Comparison of ENCODE assay signal across 8 cellular contexts in the genomic region with DNA sequence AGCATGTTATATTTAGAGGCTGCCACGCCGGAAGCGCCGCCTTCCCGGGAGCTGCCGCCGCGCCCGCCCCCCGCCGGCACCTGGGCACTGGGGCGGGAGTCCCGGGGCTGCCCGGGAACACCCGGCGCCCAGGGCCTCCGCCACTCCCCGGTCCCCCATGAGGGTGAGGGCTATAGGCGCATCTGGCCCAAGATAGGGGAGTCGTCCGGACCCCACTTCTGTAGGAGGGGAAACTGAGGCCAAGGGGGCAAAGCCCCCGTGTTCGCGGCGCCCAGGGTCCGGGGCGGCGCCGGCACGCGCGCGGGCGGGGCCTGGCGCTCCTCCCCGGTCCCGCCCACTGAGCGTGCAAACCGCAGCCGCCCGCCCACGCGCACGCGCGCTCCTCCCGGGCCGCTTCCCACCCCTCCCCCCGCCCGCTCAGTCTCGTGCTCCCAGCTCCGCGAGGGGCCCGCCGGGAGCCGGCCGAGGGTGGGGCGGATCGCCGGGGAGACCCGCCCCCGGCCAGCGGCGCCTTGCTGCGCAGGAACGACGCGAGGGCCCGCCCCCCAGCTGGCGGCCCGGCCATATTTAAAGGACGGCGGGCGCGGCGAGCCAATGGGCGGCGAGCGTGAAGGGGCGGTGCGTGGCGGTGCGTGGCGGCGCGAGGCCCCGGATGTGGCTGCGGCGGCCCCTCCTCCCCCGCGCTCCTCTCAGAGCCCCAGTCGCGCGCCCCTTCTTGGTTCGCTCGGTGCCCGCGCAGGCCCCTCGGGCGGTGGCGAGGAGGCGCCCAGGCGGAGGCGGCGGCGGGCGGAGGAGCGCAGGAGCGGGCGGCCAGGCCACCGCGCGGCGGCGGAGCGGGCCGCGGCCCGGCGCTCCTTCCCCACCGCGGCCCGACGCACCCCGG. TPM values are rescaled to one million over a fixed set of nuclear protein-coding genes. Genes with fewer than 3 reads are reported as not detected.
A peak's percentile ranks its signal among the peaks of the same experiment; 100 is the strongest.
DNase-seq lines count a peak whose midpoint lies in the region; ATAC-seq and TF ChIP-seq lines count a peak whose summit lies in the region.

Gene LSM14B (plus strand): TSS at position 700 of the 883 bp plus-strand sequence. CDS start 192 bp downstream, outside the sequence.

- TF ChIP-seq CTCF in epithelial cell of esophagus (IDR thresholded peaks at IDR 0.05; ENCODE audit: insufficient read depth, low read depth, low read length, missing control alignments) = no peak
- TF ChIP-seq CTCF in mucosa of descending colon (IDR thresholded peaks at IDR 0.05) = no peak

- H3K9me3 ChIP-seq in mucosa of descending colon = no peaks in the 10 kb centered on the region

- peak within 1 kb of the TSS; percentile 62 for H3K4me3 ChIP-seq in epithelial cell of esophagus (ENCODE audit: low read length)
- H3K4me3 ChIP-seq in mucosa of descending colon = peak within 1 kb of the TSS; percentile 70

- intact Hi-C loops in mucosa of descending colon (cut with DNase I, micrococcal nuclease) = loop anchor here in 1 of 2 donors (5.0 to 10.0 kb wide), 2 partner anchors 55 to 97 kb away; partner anchors contain the start of gene TAF4

- no peak for TF ChIP-seq RAD21 in Ishikawa (IDR thresholded peaks at IDR 0.05; ENCODE audit: low read depth)

- no peak; the same call in 1 of the 2 replicates for TF ChIP-seq EP300 in Ishikawa (IDR thresholded peaks at IDR 0.05; ENCODE audit: borderline replicate concordance)

- DNase-seq in DMS114 treated with DMSO at 0.1 percent for 48 hours (lab: John Stamatoyannopoulos, UW; ENCODE audit: unreplicated experiment) (peak; percentile 85), OCI-M2 (lab: John Stamatoyannopoulos, UW; ENCODE audit: unreplicated experiment) (peak; percentile 53), activated T-cell treated with anti-CD3 and anti-CD28 coated beads for 4 hours (peak; percentile 96), epithelial cell of esophagus (ENCODE audit: low read depth) (peak; percentile 99), mucosa of descending colon (peak; percentile 94 to 98 (median 98))
- DNase-seq in stimulated activated CD8-positive, alpha-beta memory T cell treated with anti-CD3 and anti-CD28 coated beads, Interleukin-4, amount 100 ng/mL, for 1 hour (ENCODE audit: low read depth in 2 of 2, low spot score in 1 of 2) = peak; percentile 90 to 94

- ATAC-seq in GM21576 (IDR thresholded peaks at IDR 0.05; ENCODE audit: unreplicated experiment) = peak; percentile 71
- ATAC-seq in mucosa of descending colon = peak; percentile 91

- H3K4me1 ChIP-seq in mucosa of descending colon (ENCODE audit: low read depth) = peaks cover 11% of the 10 kb centered on the region

- H3K36me3 ChIP-seq in mucosa of descending colon (ENCODE audit: low read depth) = peaks cover 4% of the 10 kb centered on the region

TF ChIP-seq in Ishikawa, 13 proteins besides CTCF, POLR2A, EP300 and RAD21:
- TF ChIP-seq ZBTB7A (IDR thresholded peaks at IDR 0.05; ENCODE audit: low read depth) (peak; percentile 88), YY1 (IDR thresholded peaks at IDR 0.05; ENCODE audit: low read depth) (peak; percentile 82), FOXM1 (IDR thresholded peaks at IDR 0.05; ENCODE audit: borderline replicate concordance, low read depth) (no peak), CEBPB (IDR thresholded peaks at IDR 0.05) (no peak), EGR1 (IDR thresholded peaks at IDR 0.05) (peak; percentile 93), TCF12 (IDR thresholded peaks at IDR 0.05; ENCODE audit: low read depth) (peak; percentile 29; the same call in 1 of the 2 replicates), NFIC (IDR thresholded peaks at IDR 0.05) (no peak), TAF1 (IDR thresholded peaks at IDR 0.05; ENCODE audit: low read depth) (peak; percentile 55)
- TF ChIP-seq, protein P1, sequence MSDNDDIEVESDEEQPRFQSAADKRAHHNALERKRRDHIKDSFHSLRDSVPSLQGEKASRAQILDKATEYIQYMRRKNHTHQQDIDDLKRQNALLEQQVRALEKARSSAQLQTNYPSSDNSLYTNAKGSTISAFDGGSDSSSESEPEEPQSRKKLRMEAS (IDR thresholded peaks at IDR 0.05) = peak; percentile 69
- TF ChIP-seq, protein P2, sequence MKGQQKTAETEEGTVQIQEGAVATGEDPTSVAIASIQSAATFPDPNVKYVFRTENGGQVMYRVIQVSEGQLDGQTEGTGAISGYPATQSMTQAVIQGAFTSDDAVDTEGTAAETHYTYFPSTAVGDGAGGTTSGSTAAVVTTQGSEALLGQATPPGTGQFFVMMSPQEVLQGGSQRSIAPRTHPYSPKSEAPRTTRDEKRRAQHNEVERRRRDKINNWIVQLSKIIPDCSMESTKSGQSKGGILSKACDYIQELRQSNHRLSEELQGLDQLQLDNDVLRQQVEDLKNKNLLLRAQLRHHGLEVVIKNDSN (IDR thresholded peaks at IDR 0.05) = no peak

RNA-seq across cellular contexts. Expression of gene LSM14B, which starts in this region (rescaled TPM):
- total RNA-seq in mucosa of descending colon = 10 to 100 TPM; 33.5 to 49.1 (median 36.1) TPM

Comparison
In these comparisons a context has a peak if more than half of its experiments do, and no peak if none do; other contexts are left out.
1. Peak in every context shown above with its lines: DNase-seq, ATAC-seq and H3K4me3 ChIP-seq.